8 cellular contexts compared by ENCODE assay signal in the genomic region with DNA sequence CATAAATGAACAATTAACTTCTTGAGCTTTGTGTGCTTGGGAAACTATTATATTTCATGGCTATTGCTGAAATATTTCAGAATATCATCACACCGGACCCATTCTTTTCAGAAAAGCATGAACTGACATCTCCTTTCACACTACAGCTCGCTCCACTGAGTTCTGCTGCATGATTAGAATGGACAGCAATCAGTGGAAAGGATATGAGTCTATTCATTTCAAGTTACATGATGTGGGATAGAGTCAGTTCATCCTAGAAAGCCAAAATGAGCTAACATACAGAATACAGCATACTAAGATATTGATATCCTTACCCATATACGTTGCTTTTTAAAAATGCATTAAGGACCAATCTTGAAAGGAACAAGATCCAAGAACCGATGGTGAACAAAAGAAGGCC. TPM values are rescaled to one million over a fixed set of nuclear protein-coding genes. Genes with fewer than 3 reads are reported as not detected.
DNase-seq lines count a peak whose midpoint lies in the region; ATAC-seq, FAIRE-seq and TF ChIP-seq lines count a peak whose summit lies in the region.

No MANE protein-coding gene starts in this region.

- H3K9ac ChIP-seq in adipocyte (ENCODE audit: low read length), result peak overlapping the region; percentile 81

- H3K4me3 Mint-ChIP-seq in activated CD8-positive, alpha-beta memory T cell treated with anti-CD3 and anti-CD28 coated beads, Interleukin-2, amount 10 ng/mL, durations not matched to agents 7 days and 5 days, result peak overlapping the region; percentile 73
- H3K4me3 Mint-ChIP-seq in mesothelial cell of epicardium, result peak overlapping the region; percentile 71

- no peak for DNase-seq in activated CD8-positive, alpha-beta memory T cell treated with anti-CD3 and anti-CD28 coated beads, Interleukin-2, amount 10 ng/mL, durations not matched to agents 7 days and 5 days
- DNase-seq in activated CD8-positive, alpha-beta memory T cell treated with anti-CD3 and anti-CD28 coated beads, Interleukin-2, amount 50 U/mL, for 48 hours, result no peak
- no peak for DNase-seq in adipocyte (ENCODE audit: low read depth)
- no peak for DNase-seq in mesothelial cell of epicardium (ENCODE audit: low spot score in 2 of 2, unreplicated experiment in 2 of 2)
- DNase-seq in tibial artery, result no peak
- DNase-seq in RCC 7860 (ENCODE audit: low spot score), result no peak
- no peak for DNase-seq in kidney tubule cell (ENCODE audit: low spot score)

- H3K9me3 ChIP-seq in adipocyte (ENCODE audit: control insufficient read depth, low read length) (no peaks in the 10 kb centered on the region), tibial artery (no peaks in the 10 kb centered on the region)

- H3K27me3 ChIP-seq in adipocyte (replicated peaks; ENCODE audit: control insufficient read depth, insufficient read depth, low read length) (no peaks in the 10 kb centered on the region), tibial artery (no peaks in the 10 kb centered on the region)

- H3K27ac Mint-ChIP-seq in activated CD8-positive, alpha-beta memory T cell treated with anti-CD3 and anti-CD28 coated beads, Interleukin-2, amount 10 ng/mL, durations not matched to agents 7 days and 5 days, result peak overlapping the region; percentile 78
- H3K27ac Mint-ChIP-seq in mesothelial cell of epicardium, result peak overlapping the region; percentile 93

- H3K36me3 ChIP-seq in adipocyte (ENCODE audit: control insufficient read depth, insufficient read depth, low read length, severe bottlenecking) (peaks cover under 1% of the 10 kb centered on the region), tibial artery (peaks cover 3 to 6% (median 3%) of the 10 kb centered on the region in 3 donors)

- ATAC-seq in activated CD8-positive, alpha-beta memory T cell treated with anti-CD3 and anti-CD28 coated beads, Interleukin-2, amount 10 ng/mL, durations not matched to agents 7 days and 5 days, result no peak
- ATAC-seq in GM18861 (IDR thresholded peaks at IDR 0.05; ENCODE audit: unreplicated experiment), result no peak

- H3K4me3 ChIP-seq in adipocyte (ENCODE audit: low read length), result peak overlapping the region; percentile 77
- no peak overlapping the region for H3K4me3 ChIP-seq in tibial artery

- no peaks in the 10 kb centered on the region for H3K9me3 Mint-ChIP-seq in activated CD8-positive, alpha-beta memory T cell treated with anti-CD3 and anti-CD28 coated beads, Interleukin-2, amount 10 ng/mL, durations not matched to agents 7 days and 5 days (ENCODE audit: low read depth)
- H3K9me3 Mint-ChIP-seq in mesothelial cell of epicardium, result no peaks in the 10 kb centered on the region

- peaks cover 53% of the 10 kb centered on the region for H3K4me1 Mint-ChIP-seq in activated CD8-positive, alpha-beta memory T cell treated with anti-CD3 and anti-CD28 coated beads, Interleukin-2, amount 10 ng/mL, durations not matched to agents 7 days and 5 days
- peaks cover 51% of the 10 kb centered on the region for H3K4me1 Mint-ChIP-seq in mesothelial cell of epicardium

- intact Hi-C loops in tibial artery (cut with DNase I; ENCODE audit: low total_unique reads), result loop anchor here (10.0 kb wide), 1 partner anchor 90 kb away; no protein-coding TSS in a partner anchor

- CTCF ChIA-PET in activated CD8-positive, alpha-beta memory T cell treated with anti-CD3 and anti-CD28 coated beads, Interleukin-2, amount 10 ng/mL, durations not matched to agents 7 days and 5 days (lab: Charles Lee), result interaction anchor here (0.6 to 2.8 kb wide), 23 partner anchors 11 to 218 kb away, joined by 3 to 19 read pairs (median 5); a partner anchor contains a TSS

- H3K4me1 ChIP-seq in adipocyte (ENCODE audit: control insufficient read depth, insufficient read depth, low read length), result peaks cover 52% of the 10 kb centered on the region
- H3K4me1 ChIP-seq in tibial artery, result peaks cover 0 to 40% (median 27%) of the 10 kb centered on the region in 4 donors

- H3K27me3 Mint-ChIP-seq in activated CD8-positive, alpha-beta memory T cell treated with anti-CD3 and anti-CD28 coated beads, Interleukin-2, amount 10 ng/mL, durations not matched to agents 7 days and 5 days, result no peaks in the 10 kb centered on the region
- H3K27me3 Mint-ChIP-seq in mesothelial cell of epicardium (ENCODE audit: low read depth), result no peaks in the 10 kb centered on the region

- FAIRE-seq in RCC 7860 (lab: Jason Lieb, UNC), result no peak

- peaks cover 16% of the 10 kb centered on the region for H3K36me3 Mint-ChIP-seq in activated CD8-positive, alpha-beta memory T cell treated with anti-CD3 and anti-CD28 coated beads, Interleukin-2, amount 10 ng/mL, durations not matched to agents 7 days and 5 days
- no peaks in the 10 kb centered on the region for H3K36me3 Mint-ChIP-seq in mesothelial cell of epicardium

- no peak for TF ChIP-seq CTCF in mesothelial cell of epicardium (IDR thresholded peaks at IDR 0.05; ENCODE audit: unreplicated experiment)
- no peak for TF ChIP-seq CTCF in tibial artery (IDR thresholded peaks at IDR 0.05)

- H3K27ac ChIP-seq in tibial artery, result peak overlapping the region; percentile 80 to 84

RNA-seq across cellular contexts. Expression of a gene that starts 1.1 kb away (rescaled TPM):
- 10 to 100 TPM; 33.5 to 45.5 TPM for total RNA-seq in activated CD8-positive, alpha-beta memory T cell treated with anti-CD3 and anti-CD28 coated beads, Interleukin-2, amount 10 ng/mL, durations not matched to agents 7 days and 5 days
- total RNA-seq in mesothelial cell of epicardium, result 40.7 to 43.0 TPM (median 42.0 TPM) in 3 replicates

RNA-seq across cellular contexts. Expression of a gene that starts 46.4 kb away (rescaled TPM):
- total RNA-seq in activated CD8-positive, alpha-beta memory T cell treated with anti-CD3 and anti-CD28 coated beads, Interleukin-2, amount 10 ng/mL, durations not matched to agents 7 days and 5 days, result 10 to 100 TPM; 22.3 to 26.3 TPM
- total RNA-seq in mesothelial cell of epicardium, result 20.9 to 24.2 TPM (median 23.0 TPM) in 3 replicates

RNA-seq across cellular contexts. Expression of a gene that starts 56.4 kb away (rescaled TPM):
- total RNA-seq in activated CD8-positive, alpha-beta memory T cell treated with anti-CD3 and anti-CD28 coated beads, Interleukin-2, amount 10 ng/mL, durations not matched to agents 7 days and 5 days, result 10 to 100 TPM; 13.5 to 19.0 TPM
- 13.7 to 14.8 TPM (median 14.1 TPM) in 3 replicates for total RNA-seq in mesothelial cell of epicardium
